ENCODE assay signal across 8 cellular contexts in genomic region chr7:7972128-7972527, GRCh38. TPM values are rescaled to one million over a fixed set of nuclear protein-coding genes. Genes with fewer than 3 reads are reported as not detected.
DNase-seq lines count a peak whose midpoint lies in the region; ATAC-seq, FAIRE-seq and TF ChIP-seq lines count a peak whose summit lies in the region.

No MANE protein-coding gene starts in this region.

- no peaks in the 10 kb centered on the region for H3K27me3 Mint-ChIP-seq in activated CD8-positive, alpha-beta T cell treated with anti-CD3 and anti-CD28 coated beads for 36 hours
- H3K27me3 Mint-ChIP-seq in nephron progenitor cell (ENCODE audit: low read depth, poor library complexity) = no peaks in the 10 kb centered on the region

- intact Hi-C loops in activated CD8-positive, alpha-beta T cell treated with anti-CD3 and anti-CD28 coated beads for 36 hours (cut with micrococcal nuclease) = loop anchor here (5.0 kb wide), 2 partner anchors 155 to 290 kb away; no protein-coding TSS in a partner anchor
- intact Hi-C loops in kidney (cut with DNase I) = no loop called here

- H3K4me1 Mint-ChIP-seq in activated CD8-positive, alpha-beta T cell treated with anti-CD3 and anti-CD28 coated beads for 36 hours (ENCODE audit: low read depth) = peaks cover 39% of the 10 kb centered on the region
- H3K4me1 Mint-ChIP-seq in nephron progenitor cell = peaks cover 13% of the 10 kb centered on the region

- peaks cover 0 to 19% (median 0%) of the 10 kb centered on the region in 11 experiments; a peak in 4 of 22 replicates for H4K20me1 ChIP-seq in BLaER1 treated with 17β-estradiol and CSF1 and Interleukin-3, amounts not matched to agents 10 nM and 100 nM

- H3K36me3 Mint-ChIP-seq in activated CD8-positive, alpha-beta T cell treated with anti-CD3 and anti-CD28 coated beads for 36 hours (ENCODE audit: low read depth) = no peaks in the 10 kb centered on the region
- H3K36me3 Mint-ChIP-seq in nephron progenitor cell (ENCODE audit: low read depth) = peaks cover 4% of the 10 kb centered on the region

- in situ Hi-C loops in HAP-1 (cut with MboI; ENCODE audit: low sequenced_read_pairs) = no loop called here

- no peaks in the 10 kb centered on the region for H3K9me3 Mint-ChIP-seq in activated CD8-positive, alpha-beta T cell treated with anti-CD3 and anti-CD28 coated beads for 36 hours
- no peaks in the 10 kb centered on the region for H3K9me3 Mint-ChIP-seq in nephron progenitor cell

- CTCF ChIA-PET in activated CD8-positive, alpha-beta T cell treated with anti-CD3 and anti-CD28 coated beads for 36 hours (lab: Charles Lee) = interaction anchor here (0.6 to 1.6 kb wide), 3 partner anchors 19 to 171 kb away, joined by 3 to 4 read pairs (median 3); no protein-coding TSS in a partner anchor

- peak overlapping the region in 2 of 10 experiments; percentile 85 to 98; a peak in 3 of 20 replicates for H3K4me3 ChIP-seq in BLaER1 treated with 17β-estradiol and CSF1 and Interleukin-3, amounts not matched to agents 10 nM and 100 nM
- H3K4me3 ChIP-seq in HAP-1 = peak overlapping the region; percentile 50
- peak overlapping the region in 1 of 2 donors; percentile 86 for H3K4me3 ChIP-seq in kidney (ENCODE audit: low read length in 2 of 2)

- no peak overlapping the region for H3K27ac ChIP-seq in BLaER1 treated with 17β-estradiol and CSF1 and Interleukin-3, amounts not matched to agents 10 nM and 100 nM
- no peak overlapping the region for H3K27ac ChIP-seq in kidney (ENCODE audit: low read depth in 2 of 2, low read length in 2 of 2)

- no peaks in the 10 kb centered on the region for H3K36me3 ChIP-seq in BLaER1 treated with 17β-estradiol and CSF1 and Interleukin-3, amounts not matched to agents 10 nM and 100 nM
- H3K36me3 ChIP-seq in HAP-1 (replicated peaks) = no peaks in the 10 kb centered on the region
- H3K36me3 ChIP-seq in kidney (ENCODE audit: control insufficient read depth in 1 of 2, insufficient read depth in 2 of 2, low read length in 2 of 2) = no peaks in the 10 kb centered on the region

- no peaks in the 10 kb centered on the region for H3K9me3 ChIP-seq in BLaER1 treated with 17β-estradiol and CSF1 and Interleukin-3, amounts not matched to agents 10 nM and 100 nM (replicated peaks in 1 of 11)
- H3K9me3 ChIP-seq in HAP-1 = no peaks in the 10 kb centered on the region
- no peaks in the 10 kb centered on the region for H3K9me3 ChIP-seq in kidney (ENCODE audit: control insufficient read depth in 1 of 2, low read length in 2 of 2)

- no peaks in the 10 kb centered on the region for H3K27me3 ChIP-seq in BLaER1 treated with 17β-estradiol and CSF1 and Interleukin-3, amounts not matched to agents 10 nM and 100 nM
- H3K27me3 ChIP-seq in HAP-1 (ENCODE audit: low read depth) = no peaks in the 10 kb centered on the region

- H3K9ac ChIP-seq in BLaER1 treated with 17β-estradiol and CSF1 and Interleukin-3, amounts not matched to agents 10 nM and 100 nM = peak overlapping the region in 5 of 11 experiments; percentile 9 to 94 (median 89); a peak in 5 of 22 replicates
- no peak overlapping the region for H3K9ac ChIP-seq in kidney (ENCODE audit: low read length in 2 of 2)

- peaks cover 30 to 50% (median 38%) of the 10 kb centered on the region in 10 experiments for H3K4me1 ChIP-seq in BLaER1 treated with 17β-estradiol and CSF1 and Interleukin-3, amounts not matched to agents 10 nM and 100 nM
- H3K4me1 ChIP-seq in HAP-1 (peaks cover 21% of the 10 kb centered on the region), kidney (ENCODE audit: control insufficient read depth in 1 of 2, insufficient read depth in 1 of 2, low read depth in 1 of 2, low read length in 2 of 2) (peaks cover 0 to 7% of the 10 kb centered on the region in 2 donors)

- H3K4me3 Mint-ChIP-seq in activated CD8-positive, alpha-beta T cell treated with anti-CD3 and anti-CD28 coated beads for 36 hours = no peak overlapping the region
- H3K4me3 Mint-ChIP-seq in nephron progenitor cell = no peak overlapping the region

- ATAC-seq in activated CD8-positive, alpha-beta T cell treated with anti-CD3 and anti-CD28 coated beads for 36 hours = no peak
- ATAC-seq in GM21723 (IDR thresholded peaks at IDR 0.05; ENCODE audit: unreplicated experiment) (no peak), esophagus mucosa (no peak), GM21786 (IDR thresholded peaks at IDR 0.05; ENCODE audit: unreplicated experiment) (no peak)

- POLR2A ChIA-PET in activated CD8-positive, alpha-beta T cell treated with anti-CD3 and anti-CD28 coated beads for 36 hours (lab: Charles Lee) = interaction anchor here (0.6 to 1.2 kb wide), 3 partner anchors 173 to 802 kb away, joined by 3 to 4 read pairs (median 3); partner anchors contain the start of gene UMAD1

- TF ChIP-seq CTCF in activated CD8-positive, alpha-beta T cell treated with anti-CD3 and anti-CD28 coated beads for 36 hours (IDR thresholded peaks at IDR 0.05) = no peak
- no peak for TF ChIP-seq CTCF in nephron progenitor cell (IDR thresholded peaks at IDR 0.05)
- TF ChIP-seq CTCF in kidney (IDR thresholded peaks at IDR 0.05; ENCODE audit: borderline replicate concordance, extremely low read depth, insufficient read depth) = no peak

- no peak for FAIRE-seq in kidney (lab: Jason Lieb, UNC)

- H3K27ac Mint-ChIP-seq in activated CD8-positive, alpha-beta T cell treated with anti-CD3 and anti-CD28 coated beads for 36 hours = no peak overlapping the region
- no peak overlapping the region for H3K27ac Mint-ChIP-seq in nephron progenitor cell

- peak overlapping the region in 9 of 11 experiments; percentile 75 to 93 (median 91); a peak in 16 of 22 replicates for H3K4me2 ChIP-seq in BLaER1 treated with 17β-estradiol and CSF1 and Interleukin-3, amounts not matched to agents 10 nM and 100 nM

- DNase-seq in HAP-1 (ENCODE audit: low spot score in 2 of 2) (peak; percentile 22 to 32), nephron progenitor cell (peak; percentile 6), kidney (no peak)
- peak; percentile 42 for DNase-seq in activated CD8-positive, alpha-beta T cell treated with anti-CD3 and anti-CD28 coated beads for 36 hours

RNA-seq across cellular contexts. Expression of gene GLCCI1, which starts 3.5 kb away (rescaled TPM):
- total RNA-seq in activated CD8-positive, alpha-beta T cell treated with anti-CD3 and anti-CD28 coated beads for 36 hours = 10 to 100 TPM; 11.3 to 13.0 TPM
- total RNA-seq in esophagus mucosa (2.7 TPM), kidney (25.2 TPM)
- 3.0 TPM for polyA plus RNA-seq in kidney (ENCODE audit: insufficient read depth, low read depth, low replicate concordance)
